1 cellular context compared by ENCODE assay signal in the genomic region with DNA sequence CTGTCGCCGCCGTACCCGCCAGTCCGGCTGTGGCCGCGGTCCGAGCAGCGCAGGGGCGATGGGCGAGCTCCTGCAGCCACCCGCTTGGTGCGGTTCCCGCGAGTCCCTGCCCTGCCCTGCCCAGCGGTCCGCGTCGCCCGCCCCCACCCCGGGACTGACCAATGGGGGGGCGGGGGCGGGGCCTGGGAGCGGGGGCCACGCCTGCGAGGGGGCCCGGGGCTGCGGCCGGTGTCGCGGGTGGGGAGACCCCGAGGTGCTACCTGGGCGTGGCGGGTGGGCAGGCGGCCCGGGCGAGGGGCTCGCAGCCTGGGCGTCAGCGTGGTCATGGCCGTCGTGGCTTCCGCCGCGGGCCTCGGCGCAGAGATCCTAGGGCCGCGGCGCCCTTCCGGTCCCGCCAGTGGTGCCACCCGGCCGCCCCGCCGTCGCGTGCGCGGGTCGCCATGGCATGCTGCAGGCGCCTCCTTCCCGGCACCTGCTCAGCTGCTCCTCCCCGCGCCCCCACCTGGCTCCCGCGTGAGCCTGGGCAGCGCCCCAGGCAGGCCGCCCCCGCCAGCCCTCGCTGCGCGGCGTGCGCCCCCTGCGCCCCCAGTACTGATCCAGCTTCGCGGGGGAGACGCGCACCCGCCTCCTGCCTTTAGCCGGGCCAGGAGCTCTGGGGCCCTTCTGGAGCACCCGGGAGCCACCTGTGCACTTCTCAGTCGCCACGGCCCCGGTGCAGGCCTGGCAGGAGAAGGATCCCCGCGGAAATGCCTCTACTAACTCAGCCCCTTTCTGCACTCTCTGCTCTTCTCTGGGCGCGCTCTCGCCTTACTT.
A peak's percentile ranks its signal among the peaks of the same experiment; 100 is the strongest.
TF ChIP-seq lines count a peak whose summit lies in the region.

A gene with protein sequence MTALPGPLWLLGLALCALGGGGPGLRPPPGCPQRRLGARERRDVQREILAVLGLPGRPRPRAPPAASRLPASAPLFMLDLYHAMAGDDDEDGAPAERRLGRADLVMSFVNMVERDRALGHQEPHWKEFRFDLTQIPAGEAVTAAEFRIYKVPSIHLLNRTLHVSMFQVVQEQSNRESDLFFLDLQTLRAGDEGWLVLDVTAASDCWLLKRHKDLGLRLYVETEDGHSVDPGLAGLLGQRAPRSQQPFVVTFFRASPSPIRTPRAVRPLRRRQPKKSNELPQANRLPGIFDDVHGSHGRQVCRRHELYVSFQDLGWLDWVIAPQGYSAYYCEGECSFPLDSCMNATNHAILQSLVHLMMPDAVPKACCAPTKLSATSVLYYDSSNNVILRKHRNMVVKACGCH (minus strand): TSS at position 108 of the 813 bp plus-strand sequence. CDS start 380 bp downstream, outside the sequence.

TF ChIP-seq in GM12878, 131 proteins besides CTCF, POLR2A, EP300 and RAD21 (continued from another document):
- TF ChIP-seq, protein P1, sequence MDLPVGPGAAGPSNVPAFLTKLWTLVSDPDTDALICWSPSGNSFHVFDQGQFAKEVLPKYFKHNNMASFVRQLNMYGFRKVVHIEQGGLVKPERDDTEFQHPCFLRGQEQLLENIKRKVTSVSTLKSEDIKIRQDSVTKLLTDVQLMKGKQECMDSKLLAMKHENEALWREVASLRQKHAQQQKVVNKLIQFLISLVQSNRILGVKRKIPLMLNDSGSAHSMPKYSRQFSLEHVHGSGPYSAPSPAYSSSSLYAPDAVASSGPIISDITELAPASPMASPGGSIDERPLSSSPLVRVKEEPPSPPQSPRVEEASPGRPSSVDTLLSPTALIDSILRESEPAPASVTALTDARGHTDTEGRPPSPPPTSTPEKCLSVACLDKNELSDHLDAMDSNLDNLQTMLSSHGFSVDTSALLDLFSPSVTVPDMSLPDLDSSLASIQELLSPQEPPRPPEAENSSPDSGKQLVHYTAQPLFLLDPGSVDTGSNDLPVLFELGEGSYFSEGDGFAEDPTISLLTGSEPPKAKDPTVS (IDR thresholded peaks at IDR 0.05; ENCODE audit: low read depth, low read length): no peak
- TF ChIP-seq ZNF687 (IDR thresholded peaks at IDR 0.05): peak; percentile 91
- no peak for TF ChIP-seq YBX1 (IDR thresholded peaks at IDR 0.05)
- peak in 1 of 2 experiments; percentile 55; a peak in 1 of 3 replicates for TF ChIP-seq EGR1 (IDR thresholded peaks at IDR 0.05; ENCODE audit: borderline replicate concordance in 1 of 2, low read depth in 2 of 2, low read length in 2 of 2)
- no peak for TF ChIP-seq TARDBP (IDR thresholded peaks at IDR 0.05; ENCODE audit: borderline replicate concordance)
- TF ChIP-seq SIX5 (IDR thresholded peaks at IDR 0.05; ENCODE audit: low read depth, low read length, severe bottlenecking): no peak
- TF ChIP-seq TAF1 (IDR thresholded peaks at IDR 0.05; ENCODE audit: borderline replicate concordance, low read depth, low read length): no peak
- TF ChIP-seq MLLT1 (IDR thresholded peaks at IDR 0.05): no peak
- no peak for TF ChIP-seq TCF7 (IDR thresholded peaks at IDR 0.05; ENCODE audit: borderline replicate concordance)
- no peak for TF ChIP-seq EED (IDR thresholded peaks at IDR 0.05; ENCODE audit: low read depth)
- TF ChIP-seq CHD4 (IDR thresholded peaks at IDR 0.05): no peak
- TF ChIP-seq RBBP5 (conservative IDR thresholded peaks at IDR 0.05): no peak
- no peak for TF ChIP-seq SREBF2 (IDR thresholded peaks at IDR 0.05; ENCODE audit: low read length)
- TF ChIP-seq SMARCA5 (IDR thresholded peaks at IDR 0.05): no peak
- TF ChIP-seq NR2F1 (conservative IDR thresholded peaks at IDR 0.05): peak; percentile 72
- no peak for TF ChIP-seq CUX1 (IDR thresholded peaks at IDR 0.05; ENCODE audit: insufficient replicate concordance, low read depth, low read length)
- TF ChIP-seq TBL1XR1 (IDR thresholded peaks at IDR 0.05; ENCODE audit: low read depth, low read length): no peak
- TF ChIP-seq PAX5 (IDR thresholded peaks at IDR 0.05; ENCODE audit: borderline replicate concordance, low read depth, low read length): no peak
- TF ChIP-seq NR2C2 (IDR thresholded peaks at IDR 0.05; ENCODE audit: borderline replicate concordance, control insufficient read depth, insufficient read length, low read depth): no peak
- no peak for TF ChIP-seq BCL11A (IDR thresholded peaks at IDR 0.05; ENCODE audit: low read depth, low read length)
- TF ChIP-seq, protein P2, sequence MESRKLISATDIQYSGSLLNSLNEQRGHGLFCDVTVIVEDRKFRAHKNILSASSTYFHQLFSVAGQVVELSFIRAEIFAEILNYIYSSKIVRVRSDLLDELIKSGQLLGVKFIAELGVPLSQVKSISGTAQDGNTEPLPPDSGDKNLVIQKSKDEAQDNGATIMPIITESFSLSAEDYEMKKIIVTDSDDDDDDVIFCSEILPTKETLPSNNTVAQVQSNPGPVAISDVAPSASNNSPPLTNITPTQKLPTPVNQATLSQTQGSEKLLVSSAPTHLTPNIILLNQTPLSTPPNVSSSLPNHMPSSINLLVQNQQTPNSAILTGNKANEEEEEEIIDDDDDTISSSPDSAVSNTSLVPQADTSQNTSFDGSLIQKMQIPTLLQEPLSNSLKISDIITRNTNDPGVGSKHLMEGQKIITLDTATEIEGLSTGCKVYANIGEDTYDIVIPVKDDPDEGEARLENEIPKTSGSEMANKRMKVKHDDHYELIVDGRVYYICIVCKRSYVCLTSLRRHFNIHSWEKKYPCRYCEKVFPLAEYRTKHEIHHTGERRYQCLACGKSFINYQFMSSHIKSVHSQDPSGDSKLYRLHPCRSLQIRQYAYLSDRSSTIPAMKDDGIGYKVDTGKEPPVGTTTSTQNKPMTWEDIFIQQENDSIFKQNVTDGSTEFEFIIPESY (IDR thresholded peaks at IDR 0.05): no peak
- TF ChIP-seq, protein P3, sequence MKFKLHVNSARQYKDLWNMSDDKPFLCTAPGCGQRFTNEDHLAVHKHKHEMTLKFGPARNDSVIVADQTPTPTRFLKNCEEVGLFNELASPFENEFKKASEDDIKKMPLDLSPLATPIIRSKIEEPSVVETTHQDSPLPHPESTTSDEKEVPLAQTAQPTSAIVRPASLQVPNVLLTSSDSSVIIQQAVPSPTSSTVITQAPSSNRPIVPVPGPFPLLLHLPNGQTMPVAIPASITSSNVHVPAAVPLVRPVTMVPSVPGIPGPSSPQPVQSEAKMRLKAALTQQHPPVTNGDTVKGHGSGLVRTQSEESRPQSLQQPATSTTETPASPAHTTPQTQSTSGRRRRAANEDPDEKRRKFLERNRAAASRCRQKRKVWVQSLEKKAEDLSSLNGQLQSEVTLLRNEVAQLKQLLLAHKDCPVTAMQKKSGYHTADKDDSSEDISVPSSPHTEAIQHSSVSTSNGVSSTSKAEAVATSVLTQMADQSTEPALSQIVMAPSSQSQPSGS (IDR thresholded peaks at IDR 0.05; ENCODE audit: low read length): no peak
